ENCODE assay signal across 1 cellular context in the genomic region with DNA sequence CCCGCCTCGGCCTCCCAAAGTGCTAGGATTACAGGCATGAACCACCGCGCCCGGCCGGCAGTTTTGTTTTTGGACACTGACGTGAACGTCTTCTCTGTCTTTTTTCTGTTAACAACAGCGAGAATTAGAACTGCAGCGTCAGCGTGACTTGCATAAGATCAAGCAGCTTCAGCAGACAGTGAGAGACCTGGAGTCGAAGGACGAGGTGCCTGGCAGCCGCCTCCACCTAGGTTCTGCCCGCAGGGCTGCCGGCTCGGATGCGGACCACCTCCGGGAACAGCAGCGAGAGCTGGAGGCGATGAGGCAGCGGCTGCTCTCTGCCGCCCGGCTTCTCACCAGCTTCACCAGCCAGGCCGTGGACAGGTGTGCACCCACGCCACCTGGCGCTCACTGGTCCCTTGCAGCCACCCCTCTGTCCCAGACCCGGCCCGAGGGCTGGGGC.
TF ChIP-seq lines count a peak whose summit lies in the region.

No MANE protein-coding gene starts in this region.

TF ChIP-seq in IMR-90, 13 proteins besides CTCF, POLR2A, EP300 and RAD21:
- TF ChIP-seq CHD1 (IDR thresholded peaks at IDR 0.05; ENCODE audit: low read depth, low read length) (no peak), USF2 (IDR thresholded peaks at IDR 0.05; ENCODE audit: low read depth, low read length) (no peak), MXI1 (IDR thresholded peaks at IDR 0.05; ENCODE audit: borderline replicate concordance, low read depth, low read length) (no peak), ELK1 (IDR thresholded peaks at IDR 0.05; ENCODE audit: borderline replicate concordance, low read depth, low read length) (no peak), NFE2L2 (IDR thresholded peaks at IDR 0.05; ENCODE audit: low read depth, low read length) (no peak), MAFK (IDR thresholded peaks at IDR 0.05; ENCODE audit: low read depth, low read length) (no peak), FOS (IDR thresholded peaks at IDR 0.05; ENCODE audit: low read depth, low read length) (no peak), RCOR1 (IDR thresholded peaks at IDR 0.05; ENCODE audit: insufficient replicate concordance, low read length) (no peak), RFX5 (IDR thresholded peaks at IDR 0.05; ENCODE audit: low read depth, low read length) (no peak), CEBPB (IDR thresholded peaks at IDR 0.05; ENCODE audit: low read depth, low read length) (no peak), SMC3 (IDR thresholded peaks at IDR 0.05; ENCODE audit: low read depth, low read length) (no peak), MAZ (IDR thresholded peaks at IDR 0.05; ENCODE audit: borderline replicate concordance, low read depth, low read length) (no peak), BHLHE40 (IDR thresholded peaks at IDR 0.05; ENCODE audit: low read depth, low read length) (no peak)
